8 cellular contexts compared by ENCODE assay signal in the genomic region with DNA sequence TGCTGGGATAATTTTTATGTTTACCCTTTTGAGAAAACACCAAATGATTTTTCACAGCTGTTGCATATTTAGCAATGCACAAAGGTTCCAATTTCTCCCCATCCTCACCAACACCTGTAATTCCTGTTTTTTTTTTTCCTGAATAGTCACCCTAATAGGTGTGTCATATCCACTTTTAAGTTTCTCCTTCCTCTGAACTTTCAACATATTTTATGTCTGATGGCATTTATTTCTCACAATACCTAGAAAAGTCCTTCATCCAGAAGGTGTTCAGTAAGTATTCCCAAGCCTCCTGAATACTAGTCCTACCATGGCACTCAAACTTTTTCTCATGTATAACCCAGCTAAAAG. TPM values are rescaled to one million over a fixed set of nuclear protein-coding genes. Genes with fewer than 3 reads are reported as not detected.
DNase-seq lines count a peak whose midpoint lies in the region; ATAC-seq and TF ChIP-seq lines count a peak whose summit lies in the region.

No MANE protein-coding gene starts in this region.

- H3K4me1 ChIP-seq in HEK293 (ENCODE audit: control insufficient read depth, insufficient read depth, low read length) (no peaks in the 10 kb centered on the region), hepatocyte (ENCODE audit: insufficient read depth) (peaks cover 16% of the 10 kb centered on the region), spleen (peaks cover 27 to 92% (median 60%) of the 10 kb centered on the region in 6 donors)

- H3K36me3 ChIP-seq in HEK293 (ENCODE audit: control insufficient read depth in 2 of 2, insufficient read depth in 1 of 2, low read length in 2 of 2) (peaks cover 37 to 66% of the 10 kb centered on the region in 2 experiments), hepatocyte (replicated peaks; ENCODE audit: insufficient read depth, low read depth) (peaks cover 9% of the 10 kb centered on the region), spleen (peaks cover 4 to 57% (median 47%) of the 10 kb centered on the region in 6 donors)

- H3K9me3 ChIP-seq in HEK293 (ENCODE audit: control insufficient read depth, insufficient read depth, low read depth, low read length) (no peaks in the 10 kb centered on the region), hepatocyte (ENCODE audit: low read depth) (no peaks in the 10 kb centered on the region), spleen (no peaks in the 10 kb centered on the region)

- H3K9me2 ChIP-seq in hepatocyte (replicated peaks; ENCODE audit: insufficient read depth) = no peaks in the 10 kb centered on the region

- peak overlapping the region; percentile 100 for H3K27ac Mint-ChIP-seq in activated CD8-positive, alpha-beta T cell treated with anti-CD3 and anti-CD28 coated beads for 36 hours

- TF ChIP-seq CTCF in HEK293 (tag by site-specific recombination; IDR thresholded peaks at IDR 0.05) (no peak), hepatocyte (IDR thresholded peaks at IDR 0.05; ENCODE audit: poor library complexity) (no peak), spleen (IDR thresholded peaks at IDR 0.05 in 8 of 11, conservative IDR thresholded peaks at IDR 0.05 in 3 of 11) (no peak)
- TF ChIP-seq CTCF in activated CD8-positive, alpha-beta T cell treated with anti-CD3 and anti-CD28 coated beads for 36 hours (IDR thresholded peaks at IDR 0.05) = no peak

- H3K36me3 Mint-ChIP-seq in activated CD8-positive, alpha-beta T cell treated with anti-CD3 and anti-CD28 coated beads for 36 hours (ENCODE audit: low read depth) = peaks cover 57% of the 10 kb centered on the region

- ATAC-seq in activated CD8-positive, alpha-beta T cell treated with anti-CD3 and anti-CD28 coated beads for 36 hours = no peak

- peaks cover 39% of the 10 kb centered on the region for H3K4me1 Mint-ChIP-seq in activated CD8-positive, alpha-beta T cell treated with anti-CD3 and anti-CD28 coated beads for 36 hours (ENCODE audit: low read depth)

- peak overlapping the region; percentile 91 for H3K4me2 ChIP-seq in hepatocyte

- H3K27ac ChIP-seq in HEK293 (ENCODE audit: extremely low read depth, low read depth, low read length) (0 out of 2 replicates have a peak overlapping the region, but pooled peaks have one; percentile 93), hepatocyte (peak overlapping the region; percentile 94), spleen (peak overlapping the region in 7 of 8 donors; percentile 16 to 96 (median 94))

- H3K4me3 Mint-ChIP-seq in activated CD8-positive, alpha-beta T cell treated with anti-CD3 and anti-CD28 coated beads for 36 hours = peak overlapping the region; percentile 100

- no peaks in the 10 kb centered on the region for H3K27me3 Mint-ChIP-seq in activated CD8-positive, alpha-beta T cell treated with anti-CD3 and anti-CD28 coated beads for 36 hours

- H3K9me3 Mint-ChIP-seq in activated CD8-positive, alpha-beta T cell treated with anti-CD3 and anti-CD28 coated beads for 36 hours = no peaks in the 10 kb centered on the region

- H3K79me2 ChIP-seq in hepatocyte = peaks cover 54% of the 10 kb centered on the region

- POLR2A ChIA-PET in HEK293 (lab: Yijun Ruan, JAX) = interaction anchor here (1.6 to 4.2 kb wide), 2 partner anchors 8 to 40 kb away, joined by 5 to 65 read pairs; partner anchors contain the start of genes CEP97 and ZBTB11
- POLR2A ChIA-PET in activated CD8-positive, alpha-beta T cell treated with anti-CD3 and anti-CD28 coated beads for 36 hours (lab: Charles Lee) = interaction anchor here (1.0 to 4.2 kb wide), 6 partner anchors 8 to 123 kb away, joined by 3 to 80 read pairs (median 6); partner anchors contain the start of genes CEP97, NXPE3 and ZBTB11

- H3K4me3 ChIP-seq in HEK293 (ENCODE audit: low read depth, low read length) = peak overlapping the region; percentile 84
- H3K4me3 ChIP-seq in hepatocyte = peak overlapping the region; percentile 59
- peak overlapping the region in 7 of 8 donors; percentile 47 to 80 (median 60) for H3K4me3 ChIP-seq in spleen

- CTCF ChIA-PET in HEK293 (lab: Yijun Ruan, JAX) = interaction anchor here (0.6 to 1.0 kb wide), 4 partner anchors 9 to 600 kb away, joined by 3 to 5 read pairs (median 4); no protein-coding TSS in a partner anchor
- CTCF ChIA-PET in activated CD8-positive, alpha-beta T cell treated with anti-CD3 and anti-CD28 coated beads for 36 hours (lab: Charles Lee) = interaction anchor here (0.9 to 3.6 kb wide), 4 partner anchors 8 to 80 kb away, joined by 3 to 19 read pairs (median 3); partner anchors contain the start of gene ZBTB11

- TF ChIP-seq POLR2A in spleen (IDR thresholded peaks at IDR 0.05) = no peak

- intact Hi-C loops in activated CD8-positive, alpha-beta T cell treated with anti-CD3 and anti-CD28 coated beads for 36 hours (cut with micrococcal nuclease) = loop anchor here (5.0 to 10.0 kb wide), 3 partner anchors 37 to 170 kb away; partner anchors contain the start of genes CEP97 and NXPE3
- intact Hi-C loops in spleen (cut with DNase I; ENCODE audit: low total_unique reads) = loop anchor here (5.0 kb wide), 1 partner anchor 37 kb away; the partner anchor contains the start of gene CEP97

- H2AFZ ChIP-seq in hepatocyte = no peak overlapping the region

- peaks cover 28% of the 10 kb centered on the region for H4K20me1 ChIP-seq in hepatocyte (ENCODE audit: insufficient read depth, poor library complexity, severe bottlenecking)

- DNase-seq in activated CD8-positive, alpha-beta T cell treated with anti-CD3 and anti-CD28 coated beads for 36 hours = no peak
- DNase-seq in hepatocyte (ENCODE audit: low spot score) = no peak
- no peak for DNase-seq in spleen
- no peak for DNase-seq in SHP77 treated with DMSO at 0.1 percent for 48 hours (lab: John Stamatoyannopoulos, UW)
- no peak for DNase-seq in putamen (ENCODE audit: low spot score)
- no peak for DNase-seq in GM19238 (ENCODE audit: insufficient read length, low spot score)
- no peak for DNase-seq in NK-92 (lab: John Stamatoyannopoulos, UW; ENCODE audit: unreplicated experiment)

- no peaks in the 10 kb centered on the region for H3K27me3 ChIP-seq in hepatocyte
- H3K27me3 ChIP-seq in spleen (replicated peaks in 1 of 7) = no peaks in the 10 kb centered on the region

TF ChIP-seq in HEK293, 187 proteins besides CTCF, POLR2A, EP300 and RAD21 (continues in another document):
- TF ChIP-seq ZNF221 (tag by site-specific recombination; IDR thresholded peaks at IDR 0.05; ENCODE audit: borderline replicate concordance) (no peak), ZNF629 (tag by site-specific recombination; IDR thresholded peaks at IDR 0.05) (no peak), GLI4 (tag by site-specific recombination; IDR thresholded peaks at IDR 0.05) (no peak), ZFHX2 (tag by site-specific recombination; conservative IDR thresholded peaks at IDR 0.05) (no peak), KLF17 (tag by site-specific recombination; IDR thresholded peaks at IDR 0.05) (no peak), ZNF223 (tag by site-specific recombination; IDR thresholded peaks at IDR 0.05) (no peak), ZNF184 (tag by site-specific recombination; IDR thresholded peaks at IDR 0.05) (no peak), ZNF18 (tag by site-specific recombination; IDR thresholded peaks at IDR 0.05) (no peak)
- TF ChIP-seq, protein P1, sequence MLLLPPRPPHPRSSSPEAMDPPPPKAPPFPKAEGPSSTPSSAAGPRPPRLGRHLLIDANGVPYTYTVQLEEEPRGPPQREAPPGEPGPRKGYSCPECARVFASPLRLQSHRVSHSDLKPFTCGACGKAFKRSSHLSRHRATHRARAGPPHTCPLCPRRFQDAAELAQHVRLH (tag by site-specific recombination; IDR thresholded peaks at IDR 0.05) = no peak

RNA-seq across cellular contexts. Expression of gene RPL24, which starts 1.5 kb away (rescaled TPM):
- 1,000 to 10,000 TPM; 1,828 to 1,839 TPM for total RNA-seq in activated CD8-positive, alpha-beta T cell treated with anti-CD3 and anti-CD28 coated beads for 36 hours
- 1,543 and 1,615 TPM in 2 replicates for total RNA-seq in hepatocyte
- polyA plus RNA-seq in hepatocyte = 346 and 401 TPM in 2 replicates
- total RNA-seq in spleen = 100 to 1,000 TPM; 652 to 978 (median 810) TPM
- 1,000 to 10,000 TPM; 2,892 to 4,324 (median 3,948) TPM for polyA plus RNA-seq in spleen

RNA-seq across cellular contexts. Expression of gene ZBTB11, which starts 8.1 kb away (rescaled TPM):
- 10 to 100 TPM; 28.5 to 29.6 TPM for total RNA-seq in activated CD8-positive, alpha-beta T cell treated with anti-CD3 and anti-CD28 coated beads for 36 hours
- total RNA-seq in hepatocyte = 19.0 and 20.1 TPM in 2 replicates
- 4.9 and 5.1 TPM in 2 replicates for polyA plus RNA-seq in hepatocyte
- 10 to 100 TPM; 23.2 to 43.7 (median 26.3) TPM for total RNA-seq in spleen
- polyA plus RNA-seq in spleen = 1 to 10 TPM; 7.5 to 10.0 (median 9.0) TPM

RNA-seq across cellular contexts. Expression of gene CEP97, which starts 39.4 kb away (rescaled TPM):
- 10 to 100 TPM; 15.9 to 18.7 TPM for total RNA-seq in activated CD8-positive, alpha-beta T cell treated with anti-CD3 and anti-CD28 coated beads for 36 hours
- total RNA-seq in hepatocyte (9.0 and 12.1 TPM in 2 replicates), spleen (10 to 100 TPM in 3 of 7 donors, 1 to 10 TPM in 4; 8.7 to 18.2 (median 10.0) TPM)
- polyA plus RNA-seq in hepatocyte (2.4 and 4.1 TPM in 2 replicates), spleen (1 to 10 TPM in 2 of 3 donors, under 1 TPM in 1; 1.00 to 2.2 (median 1.6) TPM)
